ENCODE assay signal across 8 cellular contexts in the genomic region with DNA sequence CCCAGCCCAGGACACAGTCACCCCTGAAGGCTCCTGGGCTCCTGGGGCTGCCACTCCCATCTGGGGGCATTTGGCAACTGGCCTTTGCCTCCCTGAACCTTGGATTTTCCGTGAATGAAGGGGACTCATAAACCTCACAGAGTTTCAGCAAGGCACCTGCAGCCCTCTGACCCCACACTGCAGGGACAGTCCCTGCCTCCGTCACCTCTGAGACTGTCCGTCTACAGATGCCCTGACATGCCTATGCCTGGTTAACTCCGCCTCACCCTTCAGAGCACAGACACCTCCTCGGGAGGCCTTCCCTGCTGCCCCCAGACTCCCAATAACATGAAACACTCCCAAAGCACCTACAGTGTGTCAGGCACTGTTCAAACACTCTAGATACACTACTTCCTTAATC. TPM values are rescaled to one million over a fixed set of nuclear protein-coding genes. Genes with fewer than 3 reads are reported as not detected.
"Had no signal": no experiment of that assay in that cellular context is flagged by ENCODE, and none has a peak within 500 bp of the region (broad histone marks: within the 10 kb centered on the region; RNA-seq: fewer than 3 reads in every experiment).

No MANE protein-coding gene starts in this region.

RNA-seq across cellular contexts. Expression of a gene that starts 0.8 kb away (rescaled TPM):
- total RNA-seq: activated CD4-positive, alpha-beta memory T cell treated with anti-CD3 and anti-CD28 coated beads, Interleukin-2, amount 10 ng/mL, durations not matched to agents 7 days and 5 days; activated CD4-positive, alpha-beta T cell treated with anti-CD3 and anti-CD28 coated beads for 36 hours; activated T-helper 2 cell treated with anti-CD3 and anti-CD28 coated beads, Interferon-gamma antibody, Interleukin-2, Interleukin-4, amounts not matched to agents 10 μg/mL and 5 μg/mL and 100 μg/mL, durations not matched to agents 14 hours and 24 hours and 36 hours; ascending aorta; cardiac muscle cell; T-helper 1 cell treated with Interleukin-12 subunit alpha and Interleukin-12 subunit beta and Interleukin-4 antibody, amounts not matched to agents 30 ng/mL and 1 ng/mL, for 36 hours; T-helper 17 cell; WTC11 had no signal
- polyA plus RNA-seq: cardiac muscle cell had no signal
